22 cellular contexts compared by ENCODE assay signal in genomic region chr22:19411690-19412045, GRCh38.
"Had no signal": no experiment of that assay in that cellular context is flagged by ENCODE, and none has a peak within 500 bp of the region (broad histone marks: within the 10 kb centered on the region; RNA-seq: fewer than 3 reads in every experiment).

No MANE protein-coding gene starts in this region.

- H3K27ac ChIP-seq: body of pancreas, colonic mucosa, ovary, psoas muscle, right lobe of liver, thoracic aorta, upper lobe of right lung had no signal

- H3K27me3 Mint-ChIP-seq: activated CD4-positive, alpha-beta T cell treated with anti-CD3 and anti-CD28 coated beads, Interleukin-2, amount 10 ng/mL, durations not matched to agents 24 days and 14 days; activated naive CD8-positive, alpha-beta T cell treated with anti-CD3 and anti-CD28 coated beads, Interleukin-2, amount 10 ng/mL, durations not matched to agents 7 days and 5 days; memory B cell had no signal

- H3K27ac Mint-ChIP-seq: activated CD4-positive, alpha-beta T cell treated with anti-CD3 and anti-CD28 coated beads, Interleukin-2, amount 10 ng/mL, durations not matched to agents 24 days and 14 days; activated naive CD8-positive, alpha-beta T cell treated with anti-CD3 and anti-CD28 coated beads, Interleukin-2, amount 10 ng/mL, durations not matched to agents 7 days and 5 days; activated T-helper 2 cell treated with anti-CD3 and anti-CD28 coated beads, Interferon-gamma antibody, Interleukin-2, Interleukin-4, amounts not matched to agents 10 μg/mL and 5 μg/mL and 100 μg/mL, durations not matched to agents 14 hours and 24 hours and 36 hours; memory B cell had no signal

- H3K4me3 ChIP-seq: body of pancreas, colonic mucosa, ovary, psoas muscle, right lobe of liver, thoracic aorta, upper lobe of right lung had no signal

- H3K4me3 Mint-ChIP-seq: activated CD4-positive, alpha-beta T cell treated with anti-CD3 and anti-CD28 coated beads, Interleukin-2, amount 10 ng/mL, durations not matched to agents 24 days and 14 days; activated naive CD8-positive, alpha-beta T cell treated with anti-CD3 and anti-CD28 coated beads, Interleukin-2, amount 10 ng/mL, durations not matched to agents 7 days and 5 days; memory B cell had no signal

- H3K9me3 ChIP-seq: body of pancreas, colonic mucosa, ovary, psoas muscle, right lobe of liver, thoracic aorta, upper lobe of right lung had no signal

- H3K27me3 ChIP-seq: body of pancreas, colonic mucosa, ovary, right lobe of liver, upper lobe of right lung had no signal

- DNase-seq: activated CD4-positive, alpha-beta T cell treated with anti-CD3 and anti-CD28 coated beads, Interleukin-2, amount 10 ng/mL, durations not matched to agents 24 days and 14 days; activated naive CD4-positive, alpha-beta T cell treated with Interleukin-2 at 50 U/mL for 16 hours; activated naive CD8-positive, alpha-beta T cell treated with anti-CD3 and anti-CD28 coated beads, Interleukin-2, amount 10 ng/mL, durations not matched to agents 7 days and 5 days; activated T-cell treated with anti-CD3 and anti-CD28 coated beads for 4 hours; body of pancreas; central memory CD4-positive, alpha-beta T cell; colonic mucosa; erythroblast; foreskin melanocyte; glutamatergic neuron; kidney; ovary; psoas muscle; right lobe of liver; small intestine; stimulated activated CD4-positive, alpha-beta T cell treated with anti-CD3 and anti-CD28 coated beads, Interleukin-15, amount 100 ng/mL, for 24 hours; stimulated activated CD4-positive, alpha-beta T cell treated with anti-CD3 and anti-CD28 coated beads, Interleukin-2, amount 100 ng/mL, for 48 hours; T1000; upper lobe of right lung had no signal

- H3K36me3 ChIP-seq: colonic mucosa, ovary had no signal

- H3K9me3 Mint-ChIP-seq: activated CD4-positive, alpha-beta T cell treated with anti-CD3 and anti-CD28 coated beads, Interleukin-2, amount 10 ng/mL, durations not matched to agents 24 days and 14 days; activated naive CD8-positive, alpha-beta T cell treated with anti-CD3 and anti-CD28 coated beads, Interleukin-2, amount 10 ng/mL, durations not matched to agents 7 days and 5 days; activated T-helper 2 cell treated with anti-CD3 and anti-CD28 coated beads, Interferon-gamma antibody, Interleukin-2, Interleukin-4, amounts not matched to agents 10 μg/mL and 5 μg/mL and 100 μg/mL, durations not matched to agents 14 hours and 24 hours and 36 hours; memory B cell had no signal

- H3K4me1 ChIP-seq: colonic mucosa, upper lobe of right lung had no signal

- ATAC-seq: body of pancreas, upper lobe of right lung had no signal
